29 cellular contexts compared by ENCODE assay signal in the genomic region with DNA sequence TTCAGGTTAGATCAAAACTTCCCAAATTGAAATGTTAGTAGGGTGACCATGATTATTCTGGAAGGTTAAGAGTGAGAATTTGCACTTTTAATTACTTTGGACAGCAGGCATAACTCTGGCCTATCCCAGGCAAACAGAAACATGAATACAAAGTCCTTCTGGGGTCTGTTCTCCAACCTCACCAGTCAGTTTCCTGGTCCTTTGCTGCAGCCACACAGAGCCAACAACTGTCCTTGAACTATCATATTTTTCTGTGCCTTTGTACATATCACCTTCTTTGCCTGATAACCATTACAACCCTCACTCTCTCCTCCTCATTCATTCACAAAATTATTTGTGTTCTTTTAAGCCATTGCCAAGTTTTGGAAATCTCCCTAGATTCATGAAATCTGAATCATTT.
"Had no signal": no experiment of that assay in that cellular context is flagged by ENCODE, and none has a peak within 500 bp of the region (broad histone marks: within the 10 kb centered on the region; RNA-seq: fewer than 3 reads in every experiment).

No MANE protein-coding gene starts in this region.

- H3K36me3 Mint-ChIP-seq: stimulated activated effector memory CD8-positive, alpha-beta T cell treated with anti-CD3 and anti-CD28 coated beads, Interleukin-12 subunit alpha, Interleukin-12 subunit beta, amount 100 ng/mL, for 72 hours; stimulated activated memory B cell treated with anti-CD40 and anti-IgM and Interleukin-4, amounts not matched to agents 10 μg/mL and 1 μg/mL and 100 μg/mL, for 72 hours; stimulated activated naive B cell treated with anti-CD40 and anti-IgM and Interleukin-4, amounts not matched to agents 10 μg/mL and 1 μg/mL and 100 μg/mL, for 72 hours; type B pancreatic cell had no signal

- H3K36me3 ChIP-seq: stomach, suprapubic skin, thoracic aorta, thyroid gland, tibial artery, tibial nerve, transverse colon, upper lobe of left lung, upper lobe of right lung, uterus, vagina had no signal

- H3K4me3 Mint-ChIP-seq: stimulated activated effector memory CD8-positive, alpha-beta T cell treated with anti-CD3 and anti-CD28 coated beads, Interleukin-12 subunit alpha, Interleukin-12 subunit beta, amount 100 ng/mL, for 72 hours; stimulated activated memory B cell treated with anti-CD40 and anti-IgM and Interleukin-4, amounts not matched to agents 10 μg/mL and 1 μg/mL and 100 μg/mL, for 72 hours; stimulated activated naive B cell treated with anti-CD40 and anti-IgM and Interleukin-4, amounts not matched to agents 10 μg/mL and 1 μg/mL and 100 μg/mL, for 72 hours; stimulated activated naive CD8-positive, alpha-beta T cell treated with anti-CD3 and anti-CD28 coated beads, Interleukin-15, amount 100 ng/mL, for 72 hours; stimulated activated naive CD8-positive, alpha-beta T cell treated with anti-CD3 and anti-CD28 coated beads, Interleukin-15, Interleukin-2, amounts not matched to agents 100 ng/mL and 50 ng/mL, for 24 hours; type B pancreatic cell had no signal

- H3K27me3 ChIP-seq: stomach, suprapubic skin, testis, thyroid gland, tibial artery, tibial nerve, transverse colon, upper lobe of left lung, upper lobe of right lung, uterus, vagina had no signal

- H3K4me1 ChIP-seq: stomach, suprapubic skin, testis, thyroid gland, tibial artery, tibial nerve, transverse colon, upper lobe of left lung, upper lobe of right lung, uterus, vagina had no signal

- H3K4me1 Mint-ChIP-seq: stimulated activated effector memory CD8-positive, alpha-beta T cell treated with anti-CD3 and anti-CD28 coated beads, Interleukin-12 subunit alpha, Interleukin-12 subunit beta, amount 100 ng/mL, for 72 hours; stimulated activated memory B cell treated with anti-CD40 and anti-IgM and Interleukin-4, amounts not matched to agents 10 μg/mL and 1 μg/mL and 100 μg/mL, for 72 hours; stimulated activated naive B cell treated with anti-CD40 and anti-IgM and Interleukin-4, amounts not matched to agents 10 μg/mL and 1 μg/mL and 100 μg/mL, for 72 hours; stimulated activated naive CD8-positive, alpha-beta T cell treated with anti-CD3 and anti-CD28 coated beads, Interleukin-15, amount 100 ng/mL, for 72 hours had no signal

- FAIRE-seq: urothelium cell line had no signal

- H3K9me3 ChIP-seq: stomach, suprapubic skin, testis, thoracic aorta, thyroid gland, tibial artery, tibial nerve, transverse colon, upper lobe of left lung, upper lobe of right lung, uterus, vagina had no signal

- ATAC-seq: stimulated activated effector memory CD8-positive, alpha-beta T cell treated with anti-CD3 and anti-CD28 coated beads, Interleukin-12 subunit alpha, Interleukin-12 subunit beta, amount 100 ng/mL, for 72 hours; stimulated activated memory B cell treated with anti-CD40 and anti-IgM and Interleukin-4, amounts not matched to agents 10 μg/mL and 1 μg/mL and 100 μg/mL, for 72 hours; stimulated activated naive B cell treated with anti-CD40 and anti-IgM and Interleukin-4, amounts not matched to agents 10 μg/mL and 1 μg/mL and 100 μg/mL, for 72 hours; stimulated activated naive CD8-positive, alpha-beta T cell treated with anti-CD3 and anti-CD28 coated beads, Interleukin-15, amount 100 ng/mL, for 72 hours; stimulated activated naive CD8-positive, alpha-beta T cell treated with anti-CD3 and anti-CD28 coated beads, Interleukin-15, Interleukin-2, amounts not matched to agents 100 U/mL and 50 U/mL, for 24 hours; upper lobe of right lung had no signal

- H3K27ac Mint-ChIP-seq: stimulated activated effector memory CD8-positive, alpha-beta T cell treated with anti-CD3 and anti-CD28 coated beads, Interleukin-12 subunit alpha, Interleukin-12 subunit beta, amount 100 ng/mL, for 72 hours; stimulated activated memory B cell treated with anti-CD40 and anti-IgM and Interleukin-4, amounts not matched to agents 10 μg/mL and 1 μg/mL and 100 μg/mL, for 72 hours; stimulated activated naive B cell treated with anti-CD40 and anti-IgM and Interleukin-4, amounts not matched to agents 10 μg/mL and 1 μg/mL and 100 μg/mL, for 72 hours; stimulated activated naive CD8-positive, alpha-beta T cell treated with anti-CD3 and anti-CD28 coated beads, Interleukin-15, amount 100 ng/mL, for 72 hours; stimulated activated naive CD8-positive, alpha-beta T cell treated with anti-CD3 and anti-CD28 coated beads, Interleukin-15, Interleukin-2, amounts not matched to agents 100 ng/mL and 50 ng/mL, for 24 hours; type B pancreatic cell had no signal

- H3K4me3 ChIP-seq: stomach, suprapubic skin, testis, thoracic aorta, thyroid gland, tibial artery, tibial nerve, transverse colon, upper lobe of left lung, upper lobe of right lung, uterus, vagina had no signal

- DNase-seq: stimulated activated CD4-positive, alpha-beta T cell treated with anti-CD3 and anti-CD28 coated beads, Interleukin-2, amount 100 ng/mL, for 48 hours; stimulated activated CD4-positive, alpha-beta T cell treated with anti-CD3 and anti-CD28 coated beads, Interleukin-4, amount 100 ng/mL, for 1 hour; stimulated activated CD4-positive, alpha-beta T cell treated with anti-CD3 and anti-CD28 coated beads, Interleukin-4, amount 100 ng/mL, for 24 hours; stimulated activated CD4-positive, alpha-beta T cell treated with anti-CD3 and anti-CD28 coated beads, Interleukin-4, amount 100 ng/mL, for 4 hours; stimulated activated CD8-positive, alpha-beta memory T cell treated with anti-CD3 and anti-CD28 coated beads, Interleukin-4, amount 100 ng/mL, for 48 hours; stimulated activated naive B cell treated with anti-CD40 and anti-IgM and Interleukin-4, amounts not matched to agents 10 μg/mL and 1 μg/mL and 100 μg/mL, for 72 hours; stimulated activated naive CD4-positive, alpha-beta T cell; stimulated activated naive CD4-positive, alpha-beta T cell treated with Interleukin-2 at 50 U/mL for 16 hours; stimulated activated naive CD8-positive, alpha-beta T cell treated with anti-CD3 and anti-CD28 coated beads, Interleukin-15, amount 100 ng/mL, for 72 hours; stimulated activated naive CD8-positive, alpha-beta T cell treated with anti-CD3 and anti-CD28 coated beads, Interleukin-15, Interleukin-2, amounts not matched to agents 100 U/mL and 50 U/mL, for 24 hours; stomach; substantia nigra; testis; thyroid gland; tibial artery; transverse colon; trophoblast cell; upper lobe of left lung; upper lobe of right lung; uterus had no signal

- H3K27me3 Mint-ChIP-seq: stimulated activated memory B cell treated with anti-CD40 and anti-IgM and Interleukin-4, amounts not matched to agents 10 μg/mL and 1 μg/mL and 100 μg/mL, for 72 hours; stimulated activated naive B cell treated with anti-CD40 and anti-IgM and Interleukin-4, amounts not matched to agents 10 μg/mL and 1 μg/mL and 100 μg/mL, for 72 hours; stimulated activated naive CD8-positive, alpha-beta T cell treated with anti-CD3 and anti-CD28 coated beads, Interleukin-15, amount 100 ng/mL, for 72 hours; stimulated activated naive CD8-positive, alpha-beta T cell treated with anti-CD3 and anti-CD28 coated beads, Interleukin-15, Interleukin-2, amounts not matched to agents 100 ng/mL and 50 ng/mL, for 24 hours; type B pancreatic cell had no signal

- H3K9me3 Mint-ChIP-seq: stimulated activated effector memory CD8-positive, alpha-beta T cell treated with anti-CD3 and anti-CD28 coated beads, Interleukin-12 subunit alpha, Interleukin-12 subunit beta, amount 100 ng/mL, for 72 hours; stimulated activated memory B cell treated with anti-CD40 and anti-IgM and Interleukin-4, amounts not matched to agents 10 μg/mL and 1 μg/mL and 100 μg/mL, for 72 hours; stimulated activated naive CD8-positive, alpha-beta T cell treated with anti-CD3 and anti-CD28 coated beads, Interleukin-15, amount 100 ng/mL, for 72 hours; stimulated activated naive CD8-positive, alpha-beta T cell treated with anti-CD3 and anti-CD28 coated beads, Interleukin-15, Interleukin-2, amounts not matched to agents 100 ng/mL and 50 ng/mL, for 24 hours; type B pancreatic cell had no signal

- H3K27ac ChIP-seq: stomach, suprapubic skin, testis, thoracic aorta, thyroid gland, tibial artery, tibial nerve, transverse colon, upper lobe of left lung, upper lobe of right lung, uterus, vagina had no signal
